In genomic region chr12:47214001-47214619, GRCh38 we compare ENCODE assay signal across 17 cellular contexts.
DNase-seq lines count a peak whose midpoint lies in the region; ATAC-seq and TF ChIP-seq lines count a peak whose summit lies in the region.
"Had no signal": no experiment of that assay in that cellular context is flagged by ENCODE, and none has a peak within 500 bp of the region (broad histone marks: within the 10 kb centered on the region; RNA-seq: fewer than 3 reads in every experiment).

No MANE protein-coding gene starts in this region.

- peak overlapping the region; percentile 89 to 95 (median 94) for H3K4me3 Mint-ChIP-seq in CD8-positive, alpha-beta memory T cell
- peak overlapping the region; percentile 86 for H3K4me3 Mint-ChIP-seq in activated B cell treated with CpG ODN at 0.5 μM for 24 hours

- H3K4me3 ChIP-seq in CD8-positive, alpha-beta memory T cell (ENCODE audit: low read length), result peak overlapping the region; percentile 92
- H3K4me3 ChIP-seq in lower lobe of right lung (peak overlapping the region; percentile 40), left lung (peak overlapping the region in 1 of 2 donors; percentile 6)
- H3K4me3 ChIP-seq: psoas muscle, SJCRH30 had no signal

- intact Hi-C loops in activated B cell treated with CpG ODN at 0.5 μM for 24 hours (cut with micrococcal nuclease) (loop anchor here (2.0 kb wide), 1 partner anchor 13 kb away; no protein-coding TSS in a partner anchor), lower lobe of right lung (cut with DNase I) (no loop called here), left lung (cut with DNase I) (no loop called here)

- no peaks in the 10 kb centered on the region for H3K27me3 ChIP-seq in CD8-positive, alpha-beta memory T cell (ENCODE audit: insufficient read depth, low read length, poor library complexity, severe bottlenecking)
- H3K27me3 ChIP-seq in lower lobe of right lung (ENCODE audit: low read depth) (no peaks in the 10 kb centered on the region), left lung (no peaks in the 10 kb centered on the region)
- H3K27me3 ChIP-seq: BE2C, SJCRH30 had no signal

- peaks cover 20% of the 10 kb centered on the region for H3K4me1 ChIP-seq in CD8-positive, alpha-beta memory T cell (ENCODE audit: insufficient read depth, low read length)
- H3K4me1 ChIP-seq in lower lobe of right lung (no peaks in the 10 kb centered on the region), left lung (peaks cover 0 to 18% of the 10 kb centered on the region in 2 donors)
- H3K4me1 ChIP-seq: BE2C, psoas muscle, SJCRH30 had no signal

- H3K27ac ChIP-seq in CD8-positive, alpha-beta memory T cell (ENCODE audit: low read depth, low read length), result peak overlapping the region; percentile 85
- peak overlapping the region; percentile 78 for H3K27ac ChIP-seq in lower lobe of right lung
- H3K27ac ChIP-seq in left lung, result no peak overlapping the region
- H3K27ac ChIP-seq: KMS-11, psoas muscle, SJCRH30 had no signal

- DNase-seq in AML-193 (lab: John Stamatoyannopoulos, UW) (peak; percentile 10 to 20), activated B cell treated with CpG ODN at 0.5 μM for 24 hours (no peak), lower lobe of right lung (no peak), left lung (no peak), Ammon's horn (ENCODE audit: low spot score) (no peak)
- DNase-seq in CD8-positive, alpha-beta memory T cell, result no peak
- DNase-seq: BE2C; central memory CD4-positive, alpha-beta T cell; DMS79; hypothalamus; left colon; NCI-H1694 treated with DMSO at 0.1 percent for 48 hours; psoas muscle; SJCRH30 had no signal

- CTCF ChIA-PET in CD8-positive, alpha-beta memory T cell (lab: Charles Lee), result interaction anchor here (0.7 to 4.8 kb wide), 8 partner anchors 20 to 189 kb away, joined by 3 to 31 read pairs (median 4); partner anchors contain the start of genes AMIGO2 and PCED1B
- CTCF ChIA-PET in activated B cell treated with CpG ODN at 0.5 μM for 24 hours (lab: Charles Lee), result interaction anchor here (2.0 kb wide), 1 partner anchor 183 kb away, joined by 10 read pairs; no protein-coding TSS in a partner anchor

- TF ChIP-seq CTCF in activated B cell treated with CpG ODN at 0.5 μM for 24 hours (IDR thresholded peaks at IDR 0.05) (no peak), lower lobe of right lung (IDR thresholded peaks at IDR 0.05) (no peak), left lung (IDR thresholded peaks at IDR 0.05) (no peak)

- H3K27ac Mint-ChIP-seq in CD8-positive, alpha-beta memory T cell, result peak overlapping the region; percentile 71 to 97 (median 92)
- peak overlapping the region; percentile 89 for H3K27ac Mint-ChIP-seq in activated B cell treated with CpG ODN at 0.5 μM for 24 hours

- no peaks in the 10 kb centered on the region for H3K9me3 Mint-ChIP-seq in CD8-positive, alpha-beta memory T cell
- H3K9me3 Mint-ChIP-seq in activated B cell treated with CpG ODN at 0.5 μM for 24 hours, result no peaks in the 10 kb centered on the region

- H3K36me3 Mint-ChIP-seq in CD8-positive, alpha-beta memory T cell, result peaks cover 15 to 66% (median 24%) of the 10 kb centered on the region in 3 donors
- peaks cover 54% of the 10 kb centered on the region for H3K36me3 Mint-ChIP-seq in activated B cell treated with CpG ODN at 0.5 μM for 24 hours (ENCODE audit: low read depth)

- POLR2A ChIA-PET in CD8-positive, alpha-beta memory T cell (lab: Charles Lee), result interaction anchor here (1.0 to 4.2 kb wide), 4 partner anchors 20 to 134 kb away, joined by 4 to 45 read pairs (median 4); partner anchors contain the start of genes AMIGO2 and PCED1B
- POLR2A ChIA-PET in activated B cell treated with CpG ODN at 0.5 μM for 24 hours (lab: Charles Lee), result interaction anchor here (0.5 to 2.0 kb wide), 10 partner anchors 9 to 190 kb away, joined by 3 to 10 read pairs (median 4); partner anchors contain the start of genes AMIGO2 and PCED1B

- no peak for ATAC-seq in activated B cell treated with CpG ODN at 0.5 μM for 24 hours (ENCODE audit: low read depth)
- no peak for ATAC-seq in lower lobe of right lung
- ATAC-seq in GM19324 (IDR thresholded peaks at IDR 0.05; ENCODE audit: low FRiP score, unreplicated experiment), result no peak
- no peak for ATAC-seq in left lung
- ATAC-seq in HG03139 (IDR thresholded peaks at IDR 0.05; ENCODE audit: unreplicated experiment), result no peak
- ATAC-seq: left colon, psoas muscle had no signal

- peaks cover 22 to 46% (median 38%) of the 10 kb centered on the region in 3 donors for H3K4me1 Mint-ChIP-seq in CD8-positive, alpha-beta memory T cell
- peaks cover 81% of the 10 kb centered on the region for H3K4me1 Mint-ChIP-seq in activated B cell treated with CpG ODN at 0.5 μM for 24 hours

- peaks cover 12% of the 10 kb centered on the region for H3K36me3 ChIP-seq in CD8-positive, alpha-beta memory T cell (ENCODE audit: insufficient read depth, low read length)
- no peaks in the 10 kb centered on the region for H3K36me3 ChIP-seq in lower lobe of right lung
- peaks cover 0 to 3% of the 10 kb centered on the region in 2 donors for H3K36me3 ChIP-seq in left lung
- H3K36me3 ChIP-seq: BE2C, SJCRH30 had no signal

- no peaks in the 10 kb centered on the region for H3K9me3 ChIP-seq in CD8-positive, alpha-beta memory T cell (ENCODE audit: low read length)
- H3K9me3 ChIP-seq in lower lobe of right lung (no peaks in the 10 kb centered on the region), left lung (no peaks in the 10 kb centered on the region)
- H3K9me3 ChIP-seq: BE2C, psoas muscle, SJCRH30 had no signal

- H3K27me3 Mint-ChIP-seq in CD8-positive, alpha-beta memory T cell, result peaks cover 0 to 2% of the 10 kb centered on the region in 2 donors
- H3K27me3 Mint-ChIP-seq in activated B cell treated with CpG ODN at 0.5 μM for 24 hours, result no peaks in the 10 kb centered on the region

Comparison
In these comparisons a context has a peak if more than half of its experiments do, and no peak if none do; other contexts are left out.
1. DNase-seq: peak in AML-193 (2 of 2); none in CD8-positive, alpha-beta memory T cell (0 of 5), activated B cell treated with CpG ODN at 0.5 μM for 24 hours (single experiment), lower lobe of right lung (single experiment), left lung (0 of 2) and Ammon's horn (single experiment).
2. H3K27ac ChIP-seq: peak in CD8-positive, alpha-beta memory T cell (single experiment) and lower lobe of right lung (single experiment); none in left lung (0 of 2).